In genomic region chr4:86033171-86033570, GRCh38 we compare ENCODE assay signal across 10 cellular contexts.
DNase-seq lines count a peak whose midpoint lies in the region; ATAC-seq and TF ChIP-seq lines count a peak whose summit lies in the region.
"Had no signal": no experiment of that assay in that cellular context is flagged by ENCODE, and none has a peak within 500 bp of the region (broad histone marks: within the 10 kb centered on the region; RNA-seq: fewer than 3 reads in every experiment).

No MANE protein-coding gene starts in this region.

- DNase-seq in MV-4-11 (lab: John Stamatoyannopoulos, UW) (peak; percentile 5), cerebellar cortex (ENCODE audit: low spot score) (peak; percentile 64), lower lobe of right lung (peak; percentile 48), tibial artery (peak; percentile 59 to 78), NCI-H1930 (lab: John Stamatoyannopoulos, UW) (no peak), activated gamma-delta T cell (lab: John Stamatoyannopoulos, UW) (no peak)
- DNase-seq in CD4-positive, alpha-beta memory T cell: no peak

- no peaks in the 10 kb centered on the region for H3K36me3 Mint-ChIP-seq in CD4-positive, alpha-beta memory T cell
- H3K36me3 Mint-ChIP-seq: activated naive CD4-positive, alpha-beta T cell treated with anti-CD3 and anti-CD28 coated beads, Interleukin-2, amount 50 U/mL, for 24 hours had no signal

- no peaks in the 10 kb centered on the region for H3K36me3 ChIP-seq in lower lobe of right lung
- H3K36me3 ChIP-seq in tibial artery: no peaks in the 10 kb centered on the region
- H3K36me3 ChIP-seq in CD4-positive, alpha-beta memory T cell (ENCODE audit: insufficient read depth, low read length): no peaks in the 10 kb centered on the region

- H3K27me3 Mint-ChIP-seq in CD4-positive, alpha-beta memory T cell: peaks cover 0 to 4% of the 10 kb centered on the region in 2 donors
- H3K27me3 Mint-ChIP-seq: activated naive CD4-positive, alpha-beta T cell treated with anti-CD3 and anti-CD28 coated beads, Interleukin-2, amount 50 U/mL, for 24 hours; stimulated activated naive CD8-positive, alpha-beta T cell treated with anti-CD3 and anti-CD28 coated beads, Interleukin-15, Interleukin-2, amounts not matched to agents 100 ng/mL and 50 ng/mL, for 24 hours had no signal

- H3K4me1 ChIP-seq in lower lobe of right lung: peaks cover 18% of the 10 kb centered on the region
- peaks cover 0 to 27% (median 17%) of the 10 kb centered on the region in 4 donors for H3K4me1 ChIP-seq in tibial artery
- H3K4me1 ChIP-seq in CD4-positive, alpha-beta memory T cell (ENCODE audit: insufficient read depth, low read length): no peaks in the 10 kb centered on the region

- intact Hi-C loops in lower lobe of right lung (cut with DNase I): no loop called here
- intact Hi-C loops in tibial artery (cut with DNase I; ENCODE audit: low total_unique reads): no loop called here
- intact Hi-C loops in CD4-positive, alpha-beta memory T cell (cut with micrococcal nuclease): no loop called here

- H3K27me3 ChIP-seq in lower lobe of right lung (ENCODE audit: low read depth): no peaks in the 10 kb centered on the region
- no peaks in the 10 kb centered on the region for H3K27me3 ChIP-seq in tibial artery
- H3K27me3 ChIP-seq in CD4-positive, alpha-beta memory T cell (ENCODE audit: insufficient read depth, low read length): no peaks in the 10 kb centered on the region

- ATAC-seq in lower lobe of right lung (peak; percentile 61 to 81), GM21526 (IDR thresholded peaks at IDR 0.05; ENCODE audit: low FRiP score, unreplicated experiment) (no peak)

- H3K4me1 Mint-ChIP-seq in CD4-positive, alpha-beta memory T cell: no peaks in the 10 kb centered on the region
- H3K4me1 Mint-ChIP-seq: activated naive CD4-positive, alpha-beta T cell treated with anti-CD3 and anti-CD28 coated beads, Interleukin-2, amount 50 U/mL, for 24 hours had no signal

- TF ChIP-seq CTCF in lower lobe of right lung (IDR thresholded peaks at IDR 0.05): no peak
- TF ChIP-seq CTCF in tibial artery (IDR thresholded peaks at IDR 0.05): no peak

- H3K9me3 ChIP-seq in lower lobe of right lung (no peaks in the 10 kb centered on the region), tibial artery (no peaks in the 10 kb centered on the region)
- H3K9me3 ChIP-seq in CD4-positive, alpha-beta memory T cell (ENCODE audit: control insufficient read depth in 1 of 2, low read length in 2 of 2): no peaks in the 10 kb centered on the region

- CTCF ChIA-PET in CD4-positive, alpha-beta memory T cell (lab: Charles Lee; ENCODE audit: partially characterized antibody): no interaction called here

- H3K4me3 ChIP-seq in lower lobe of right lung (no peak overlapping the region), tibial artery (peak overlapping the region; percentile 9 to 24)
- H3K4me3 ChIP-seq in CD4-positive, alpha-beta memory T cell (ENCODE audit: low read length in 2 of 2): no peak overlapping the region

- H3K27ac ChIP-seq in lower lobe of right lung (peak overlapping the region; percentile 74), tibial artery (peak overlapping the region; percentile 61 to 78)
- no peak overlapping the region for H3K27ac ChIP-seq in CD4-positive, alpha-beta memory T cell (ENCODE audit: low read depth, low read length)

- no peak overlapping the region for H3K4me3 Mint-ChIP-seq in CD4-positive, alpha-beta memory T cell
- H3K4me3 Mint-ChIP-seq: activated naive CD4-positive, alpha-beta T cell treated with anti-CD3 and anti-CD28 coated beads, Interleukin-2, amount 50 U/mL, for 24 hours; stimulated activated naive CD8-positive, alpha-beta T cell treated with anti-CD3 and anti-CD28 coated beads, Interleukin-15, Interleukin-2, amounts not matched to agents 100 ng/mL and 50 ng/mL, for 24 hours had no signal

- H3K9me3 Mint-ChIP-seq in CD4-positive, alpha-beta memory T cell: peaks cover 0 to 5% (median under 1%) of the 10 kb centered on the region in 8 donors
- H3K9me3 Mint-ChIP-seq: activated naive CD4-positive, alpha-beta T cell treated with anti-CD3 and anti-CD28 coated beads, Interleukin-2, amount 50 U/mL, for 24 hours; stimulated activated naive CD8-positive, alpha-beta T cell treated with anti-CD3 and anti-CD28 coated beads, Interleukin-15, Interleukin-2, amounts not matched to agents 100 ng/mL and 50 ng/mL, for 24 hours had no signal

- H3K27ac Mint-ChIP-seq in CD4-positive, alpha-beta memory T cell: peak overlapping the region in 1 of 7 donors; percentile 61
- H3K27ac Mint-ChIP-seq: activated naive CD4-positive, alpha-beta T cell treated with anti-CD3 and anti-CD28 coated beads, Interleukin-2, amount 50 U/mL, for 24 hours; stimulated activated naive CD8-positive, alpha-beta T cell treated with anti-CD3 and anti-CD28 coated beads, Interleukin-15, Interleukin-2, amounts not matched to agents 100 ng/mL and 50 ng/mL, for 24 hours had no signal

- POLR2A ChIA-PET in CD4-positive, alpha-beta memory T cell (lab: Charles Lee; ENCODE audit: partially characterized antibody): no interaction called here

Comparison
In these comparisons a context has a peak if more than half of its experiments do, and no peak if none do; other contexts are left out.
1. DNase-seq: peak in MV-4-11 (single experiment), cerebellar cortex (single experiment), lower lobe of right lung (single experiment) and tibial artery (2 of 2); none in NCI-H1930 (0 of 2), CD4-positive, alpha-beta memory T cell (0 of 5) and activated gamma-delta T cell (single experiment).
2. H3K4me3 ChIP-seq: peak in tibial artery (2 of 2); none in lower lobe of right lung (single experiment) and CD4-positive, alpha-beta memory T cell (0 of 2).